21 cellular contexts compared by ENCODE assay signal in genomic region chr3:35224571-35225280, GRCh38.
DNase-seq lines count a peak whose midpoint lies in the region; FAIRE-seq and TF ChIP-seq lines count a peak whose summit lies in the region.
"Had no signal": no experiment of that assay in that cellular context is flagged by ENCODE, and none has a peak within 500 bp of the region (broad histone marks: within the 10 kb centered on the region; RNA-seq: fewer than 3 reads in every experiment).

No MANE protein-coding gene starts in this region.

- H2AFZ ChIP-seq in astrocyte (ENCODE audit: low read depth, low read length) = no peak overlapping the region
- H2AFZ ChIP-seq: GM23338 had no signal

- H3K27ac Mint-ChIP-seq in astrocyte (ENCODE audit: unreplicated experiment) = no peak overlapping the region
- H3K27ac Mint-ChIP-seq in activated CD4-positive, alpha-beta memory T cell treated with anti-CD3 and anti-CD28 coated beads, Interleukin-2, amount 10 ng/mL, durations not matched to agents 7 days and 5 days = no peak overlapping the region
- H3K27ac Mint-ChIP-seq: CD8-positive, alpha-beta memory T cell; GM23338 had no signal

- no peak overlapping the region for H3K4me2 ChIP-seq in astrocyte (ENCODE audit: low read length)
- H3K4me2 ChIP-seq: BLaER1, GM23338 had no signal

- H3K4me3 ChIP-seq in astrocyte (ENCODE audit: insufficient read depth, low read depth, low read length) = no peak overlapping the region
- H3K4me3 ChIP-seq: BLaER1, GM23338 had no signal

- no peaks in the 10 kb centered on the region for H4K20me1 ChIP-seq in astrocyte (ENCODE audit: insufficient read depth, low read length)
- H4K20me1 ChIP-seq: BLaER1 had no signal

- no peaks in the 10 kb centered on the region for H3K36me3 ChIP-seq in astrocyte (ENCODE audit: insufficient read depth, low read length)
- H3K36me3 ChIP-seq: BLaER1 had no signal

- POLR2A ChIA-PET in activated CD4-positive, alpha-beta memory T cell treated with anti-CD3 and anti-CD28 coated beads, Interleukin-2, amount 10 ng/mL, durations not matched to agents 7 days and 5 days (lab: Charles Lee) = no interaction called here

- TF ChIP-seq CTCF in astrocyte (IDR thresholded peaks at IDR 0.05; ENCODE audit: insufficient read depth, low read depth, low read length) = no peak

- no peaks in the 10 kb centered on the region for H3K79me2 ChIP-seq in astrocyte (ENCODE audit: insufficient read depth, low read length)

- H3K27me3 Mint-ChIP-seq in astrocyte (ENCODE audit: low read depth, unreplicated experiment) = no peaks in the 10 kb centered on the region
- H3K27me3 Mint-ChIP-seq in activated CD4-positive, alpha-beta memory T cell treated with anti-CD3 and anti-CD28 coated beads, Interleukin-2, amount 10 ng/mL, durations not matched to agents 7 days and 5 days = no peaks in the 10 kb centered on the region

- CTCF ChIA-PET in activated CD4-positive, alpha-beta memory T cell treated with anti-CD3 and anti-CD28 coated beads, Interleukin-2, amount 10 ng/mL, durations not matched to agents 7 days and 5 days (lab: Charles Lee) = no interaction called here

- H3K9me3 Mint-ChIP-seq in astrocyte (ENCODE audit: unreplicated experiment) = peaks cover 10% of the 10 kb centered on the region
- peaks cover 6% of the 10 kb centered on the region for H3K9me3 Mint-ChIP-seq in activated CD4-positive, alpha-beta memory T cell treated with anti-CD3 and anti-CD28 coated beads, Interleukin-2, amount 10 ng/mL, durations not matched to agents 7 days and 5 days

- H3K9ac ChIP-seq in astrocyte (ENCODE audit: low read length) = no peak overlapping the region
- H3K9ac ChIP-seq: BLaER1 had no signal

- H3K27me3 ChIP-seq in astrocyte (ENCODE audit: insufficient read depth, low read length) = no peaks in the 10 kb centered on the region
- H3K27me3 ChIP-seq: BLaER1 had no signal

- no peak overlapping the region for H3K4me3 Mint-ChIP-seq in astrocyte (ENCODE audit: unreplicated experiment)
- no peak overlapping the region for H3K4me3 Mint-ChIP-seq in activated CD4-positive, alpha-beta memory T cell treated with anti-CD3 and anti-CD28 coated beads, Interleukin-2, amount 10 ng/mL, durations not matched to agents 7 days and 5 days
- H3K4me3 Mint-ChIP-seq: CD8-positive, alpha-beta memory T cell; GM23338 had no signal

- H3K27ac ChIP-seq in astrocyte (ENCODE audit: low read depth, low read length) = no peak overlapping the region
- H3K27ac ChIP-seq: 22Rv1, BLaER1, RWPE1 had no signal

- peaks cover 2% of the 10 kb centered on the region for H3K4me1 Mint-ChIP-seq in astrocyte (ENCODE audit: low read depth, unreplicated experiment)
- no peaks in the 10 kb centered on the region for H3K4me1 Mint-ChIP-seq in activated CD4-positive, alpha-beta memory T cell treated with anti-CD3 and anti-CD28 coated beads, Interleukin-2, amount 10 ng/mL, durations not matched to agents 7 days and 5 days
- H3K4me1 Mint-ChIP-seq: CD8-positive, alpha-beta memory T cell; GM23338 had no signal

- peak; percentile 21 for DNase-seq in DMS 273 (lab: John Stamatoyannopoulos, UW; ENCODE audit: unreplicated experiment)
- DNase-seq in DMS 273 treated with DMSO at 0.1 percent for 48 hours (lab: John Stamatoyannopoulos, UW) = no peak
- DNase-seq in G401 (ENCODE audit: low spot score) = peak; percentile 19
- peak; percentile 11 for DNase-seq in astrocyte (ENCODE audit: low read depth)
- DNase-seq in left kidney (ENCODE audit: low read depth, low spot score) = peak; percentile 12
- DNase-seq in activated CD4-positive, alpha-beta memory T cell treated with anti-CD3 and anti-CD28 coated beads, Interleukin-2, amount 10 ng/mL, durations not matched to agents 7 days and 5 days = no peak
- no peak for DNase-seq in NCI-H524 (lab: John Stamatoyannopoulos, UW)
- DNase-seq in GF-D8 (lab: John Stamatoyannopoulos, UW) = no peak
- DNase-seq: CD8-positive, alpha-beta memory T cell; GDM1; KBM-7; NCI-H1436 treated with DMSO at 0.1 percent for 48 hours; NCI-H2081 treated with DMSO at 0.1 percent for 48 hours; NCI-H69; OCI-M1 had no signal

- in situ Hi-C loops in G401 (cut with HindIII; ENCODE audit: low sequenced_read_pairs) = no loop called here

- H3K36me3 Mint-ChIP-seq in astrocyte (ENCODE audit: low read depth, unreplicated experiment) = no peaks in the 10 kb centered on the region
- no peaks in the 10 kb centered on the region for H3K36me3 Mint-ChIP-seq in activated CD4-positive, alpha-beta memory T cell treated with anti-CD3 and anti-CD28 coated beads, Interleukin-2, amount 10 ng/mL, durations not matched to agents 7 days and 5 days (ENCODE audit: low read depth)
- H3K36me3 Mint-ChIP-seq: CD8-positive, alpha-beta memory T cell had no signal

- no peak for FAIRE-seq in astrocyte (lab: Jason Lieb, UNC)
- FAIRE-seq: GM12891, GM18507 had no signal

- H3K9me3 ChIP-seq in astrocyte (ENCODE audit: insufficient read depth, low read depth, low read length) = no peaks in the 10 kb centered on the region
- H3K9me3 ChIP-seq: BLaER1 had no signal

- H3K4me1 ChIP-seq in astrocyte (ENCODE audit: insufficient read depth, low read length) = peaks cover 7% of the 10 kb centered on the region
- H3K4me1 ChIP-seq: BLaER1 had no signal

Comparison
In these comparisons a context has a peak if more than half of its experiments do, and no peak if none do; other contexts are left out.
1. DNase-seq: peak in DMS 273 (single experiment), G401 (single experiment), astrocyte (single experiment) and left kidney (single experiment); none in DMS 273 treated with DMSO at 0.1 percent for 48 hours (single experiment), activated CD4-positive, alpha-beta memory T cell treated with anti-CD3 and anti-CD28 coated beads, Interleukin-2, amount 10 ng/mL, durations not matched to agents 7 days and 5 days (single experiment), NCI-H524 (0 of 2) and GF-D8 (single experiment).